In the genomic region with DNA sequence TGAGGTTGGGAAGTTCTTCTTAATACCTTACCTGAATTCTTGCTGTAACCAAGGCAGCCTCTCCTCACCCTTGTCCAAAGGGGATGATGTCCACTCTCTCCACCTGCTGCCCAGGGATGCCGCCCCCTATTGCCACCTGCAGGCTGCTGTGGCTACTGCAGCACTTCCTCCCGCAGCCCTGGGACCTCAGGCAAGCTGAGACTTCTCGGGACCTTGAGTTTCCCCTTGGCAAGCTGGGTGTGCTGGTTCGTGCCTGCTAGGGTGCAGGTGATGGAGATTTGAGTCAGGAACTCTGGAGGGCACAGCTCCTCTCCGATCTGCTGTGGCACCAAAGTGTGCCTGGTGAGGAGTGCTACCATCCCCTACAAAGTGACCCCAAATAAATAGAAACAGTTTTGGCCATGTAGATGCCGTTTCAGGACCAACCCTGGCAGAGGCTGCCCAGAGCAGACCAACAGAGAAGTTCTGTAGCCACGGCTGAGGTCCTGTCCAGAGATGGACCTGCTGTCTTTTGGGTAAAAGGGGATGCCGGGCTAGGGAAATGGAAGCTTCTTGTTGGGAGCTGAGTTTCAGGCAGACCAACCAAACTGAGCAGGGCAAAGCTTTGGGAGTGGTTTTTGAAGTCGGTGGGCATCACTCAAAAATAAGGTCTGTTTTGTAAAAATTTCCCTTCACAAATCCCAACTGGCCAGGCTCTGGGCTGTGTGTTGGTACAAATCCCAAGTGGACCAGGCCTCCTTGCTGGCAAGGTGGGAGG, we compare ENCODE assay signal across 8 cellular contexts. TPM values are rescaled to one million over a fixed set of nuclear protein-coding genes. Genes with fewer than 3 reads are reported as not detected.
DNase-seq lines count a peak whose midpoint lies in the region; ATAC-seq and TF ChIP-seq lines count a peak whose summit lies in the region.

No MANE protein-coding gene starts in this region.

- no peak overlapping the region for H3K4me3 ChIP-seq in CD4-positive, alpha-beta memory T cell (ENCODE audit: low read length in 2 of 2)
- H3K4me3 ChIP-seq in HFF-Myc (replicated peaks; ENCODE audit: low read depth, low read length): no peak overlapping the region

- CTCF ChIA-PET in CD4-positive, alpha-beta memory T cell (lab: Charles Lee; ENCODE audit: partially characterized antibody): interaction anchor here (0.8 to 2.9 kb wide), 19 partner anchors 9 to 200 kb away, joined by 3 to 18 read pairs (median 4); partner anchors contain the start of gene RUNX3
- CTCF ChIA-PET in MCF 10A (lab: Yijun Ruan, JAX): interaction anchor here (0.6 to 1.5 kb wide), 10 partner anchors 10 to 282 kb away, joined by 3 to 4 read pairs (median 3); no protein-coding TSS in a partner anchor

- POLR2A ChIA-PET in CD4-positive, alpha-beta memory T cell (lab: Charles Lee; ENCODE audit: partially characterized antibody): interaction anchor here (0.9 to 4.7 kb wide), 5 partner anchors 11 to 198 kb away, joined by 3 to 44 read pairs (median 7); partner anchors contain the start of gene RUNX3
- POLR2A ChIA-PET in MCF 10A (lab: Yijun Ruan, JAX): no interaction called here

- H3K36me3 ChIP-seq in CD4-positive, alpha-beta memory T cell (ENCODE audit: insufficient read depth, low read length): peaks cover 20% of the 10 kb centered on the region

- peak overlapping the region; percentile 29 to 85 (median 80) for H3K27ac Mint-ChIP-seq in CD4-positive, alpha-beta memory T cell
- no peak overlapping the region for H3K27ac Mint-ChIP-seq in MCF 10A (ENCODE audit: low read depth, unreplicated experiment)

- H3K36me3 Mint-ChIP-seq in CD4-positive, alpha-beta memory T cell: peaks cover 7 to 41% of the 10 kb centered on the region in 2 donors
- H3K36me3 Mint-ChIP-seq in MCF 10A (ENCODE audit: insufficient read depth, unreplicated experiment): no peaks in the 10 kb centered on the region

- H3K4me1 Mint-ChIP-seq in CD4-positive, alpha-beta memory T cell: peaks cover 14 to 46% (median 31%) of the 10 kb centered on the region in 4 donors
- no peaks in the 10 kb centered on the region for H3K4me1 Mint-ChIP-seq in MCF 10A (ENCODE audit: insufficient read depth, unreplicated experiment)

- TF ChIP-seq CTCF in HFF-Myc (IDR thresholded peaks at IDR 0.05; ENCODE audit: low read depth, low read length, missing control alignments): peak; percentile 91
- peak; percentile 75 for TF ChIP-seq CTCF in MCF 10A (IDR thresholded peaks at IDR 0.05; ENCODE audit: unreplicated experiment)

- H3K4me3 Mint-ChIP-seq in CD4-positive, alpha-beta memory T cell: peak overlapping the region in 2 of 8 donors; percentile 2 to 5
- no peak overlapping the region for H3K4me3 Mint-ChIP-seq in MCF 10A (ENCODE audit: unreplicated experiment)

- peaks cover 18% of the 10 kb centered on the region for H3K4me1 ChIP-seq in CD4-positive, alpha-beta memory T cell (ENCODE audit: insufficient read depth, low read length)

- intact Hi-C loops in CD4-positive, alpha-beta memory T cell (cut with micrococcal nuclease): loop anchor here (1.0 kb wide), 1 partner anchor 50 kb away; no protein-coding TSS in a partner anchor
- intact Hi-C loops in MCF 10A (cut with micrococcal nuclease): loop anchor here (1.0 kb wide), 1 partner anchor 50 kb away; no protein-coding TSS in a partner anchor

- H3K9me3 ChIP-seq in CD4-positive, alpha-beta memory T cell (ENCODE audit: control insufficient read depth in 1 of 2, low read length in 2 of 2): no peaks in the 10 kb centered on the region

- H3K27me3 ChIP-seq in CD4-positive, alpha-beta memory T cell (ENCODE audit: insufficient read depth, low read length): no peaks in the 10 kb centered on the region

- ATAC-seq in GM21723 (IDR thresholded peaks at IDR 0.05; ENCODE audit: unreplicated experiment): no peak
- no peak for ATAC-seq in HG02571 (IDR thresholded peaks at IDR 0.05; ENCODE audit: unreplicated experiment)

- H3K27ac ChIP-seq in CD4-positive, alpha-beta memory T cell (ENCODE audit: low read depth, low read length): no peak overlapping the region

- H3K27me3 Mint-ChIP-seq in CD4-positive, alpha-beta memory T cell: no peaks in the 10 kb centered on the region
- peaks cover 11% of the 10 kb centered on the region for H3K27me3 Mint-ChIP-seq in MCF 10A (ENCODE audit: insufficient read depth, unreplicated experiment)

- DNase-seq in CD4-positive, alpha-beta memory T cell: peak in 2 of 5 donors; percentile 36 to 49
- DNase-seq in HFF-Myc (ENCODE audit: extremely low read depth, low read depth) (no peak), SKM-1 (lab: John Stamatoyannopoulos, UW; ENCODE audit: unreplicated experiment) (peak; percentile 39), MCF 10A (ENCODE audit: unreplicated experiment) (peak; percentile 57), left kidney (ENCODE audit: low read depth, low spot score) (peak; percentile 76), superior temporal gyrus (ENCODE audit: extremely low spot score) (peak; percentile 21)

- H3K9me3 Mint-ChIP-seq in CD4-positive, alpha-beta memory T cell: peaks cover 0 to 4% (median 0%) of the 10 kb centered on the region in 8 donors
- no peaks in the 10 kb centered on the region for H3K9me3 Mint-ChIP-seq in MCF 10A (ENCODE audit: unreplicated experiment)

- BruUV-seq in MCF 10A (replicated peaks; lab: Mats Ljungman, UMichigan): no TSS peak

RNA-seq across cellular contexts. Expression of gene RUNX3, which starts 31.7 kb away (rescaled TPM):
- 100 to 1,000 TPM; 105 to 112 TPM for total RNA-seq in CD4-positive, alpha-beta memory T cell
- polyA plus RNA-seq in CD4-positive, alpha-beta memory T cell: 10 to 100 TPM; 12.5 to 50.8 TPM
- total RNA-seq in MCF 10A (2022): not detected in 2 replicates

Comparison
In these comparisons a context has a peak if more than half of its experiments do, and no peak if none do; other contexts are left out.
1. RNA of gene RUNX3, which starts 31.7 kb away (total RNA-seq): 105 to 112 TPM in CD4-positive, alpha-beta memory T cell; not detected in MCF 10A; every median in the first group is over 100 times any median in the second.